ENCODE assay signal across 17 cellular contexts in the genomic region with DNA sequence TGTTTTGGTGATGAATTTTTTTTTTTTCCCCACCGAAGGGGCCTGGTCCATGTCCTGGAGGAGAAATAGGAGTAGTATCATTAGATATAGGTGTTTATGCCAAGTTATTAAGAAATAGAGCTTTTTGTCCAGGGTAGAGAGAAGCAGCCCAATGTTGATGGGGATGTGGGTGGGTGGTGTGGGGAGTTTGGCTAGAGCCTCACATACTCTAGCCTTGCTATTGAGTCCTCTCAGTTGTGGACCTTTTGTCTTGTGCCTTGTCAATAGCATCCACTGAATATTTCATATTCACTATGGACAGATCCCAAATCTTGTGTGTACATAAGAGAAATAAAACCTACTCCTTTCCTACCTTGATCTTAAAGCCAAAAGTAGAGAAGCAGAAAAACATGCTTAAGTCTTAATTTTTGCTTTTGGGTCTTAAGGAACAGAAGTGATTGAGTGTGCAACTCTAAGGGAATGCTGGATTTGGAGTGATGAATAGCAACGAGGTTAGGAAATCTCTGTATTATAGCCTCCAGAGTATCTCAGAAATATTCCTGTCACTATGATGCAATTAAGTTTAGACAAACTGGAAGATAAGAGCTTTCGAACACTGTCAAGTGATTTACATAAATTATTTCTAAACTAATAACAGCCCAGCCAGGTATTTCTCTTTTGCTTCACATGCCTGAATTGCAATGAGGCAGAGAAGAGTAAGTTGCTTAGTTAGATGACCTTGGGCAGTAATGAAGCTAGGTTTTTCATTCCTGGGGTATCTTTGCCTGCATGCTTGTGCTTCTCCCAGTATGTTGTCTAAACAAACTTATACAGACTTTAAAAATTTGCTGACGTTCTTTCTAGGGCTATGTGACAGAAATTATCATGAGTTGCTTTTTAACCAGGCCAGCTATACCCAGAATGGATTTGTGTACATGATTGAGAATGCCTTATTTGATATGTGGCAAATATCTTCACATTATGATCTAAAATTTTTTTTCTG.
DNase-seq lines count a peak whose midpoint lies in the region; ATAC-seq, FAIRE-seq and TF ChIP-seq lines count a peak whose summit lies in the region.
"Had no signal": no experiment of that assay in that cellular context is flagged by ENCODE, and none has a peak within 500 bp of the region (broad histone marks: within the 10 kb centered on the region; RNA-seq: fewer than 3 reads in every experiment).

No MANE protein-coding gene starts in this region.

- TF ChIP-seq CTCF in fibroblast of mammary gland (conservative IDR thresholded peaks at IDR 0.05; ENCODE audit: control insufficient read depth, insufficient read depth, low read depth, low read length) (no peak), mesothelial cell of epicardium (IDR thresholded peaks at IDR 0.05; ENCODE audit: unreplicated experiment) (no peak), endothelial cell (IDR thresholded peaks at IDR 0.05; ENCODE audit: unreplicated experiment) (no peak)

- peak; percentile 56 for DNase-seq in EL
- DNase-seq in SJSA1 (ENCODE audit: low read depth in 1 of 2, low spot score in 2 of 2), result no peak
- peak; percentile 48 for DNase-seq in fibroblast of mammary gland (ENCODE audit: low read depth)
- DNase-seq in mesothelial cell of epicardium (ENCODE audit: low spot score in 2 of 2, unreplicated experiment in 2 of 2), result no peak
- no peak for DNase-seq in endothelial cell (ENCODE audit: low spot score)
- DNase-seq in GM12892 (ENCODE audit: insufficient read length), result no peak
- no peak for DNase-seq in immature natural killer cell
- DNase-seq: activated CD4-positive, alpha-beta T cell treated with anti-CD3 and anti-CD28 coated beads, Interleukin-2, amount 10 ng/mL, durations not matched to agents 24 days and 14 days; activated effector memory CD4-positive, alpha-beta T cell treated with anti-CD3 and anti-CD28 coated beads, Interleukin-2, amount 50 U/mL, for 16 hours; central memory CD4-positive, alpha-beta T cell; NCI-H1105; NCI-H524; Peyer's patch; sigmoid colon; stomach had no signal

- FAIRE-seq in GM12892 (lab: Jason Lieb, UNC), result no peak

- peaks cover 56% of the 10 kb centered on the region for H3K4me1 Mint-ChIP-seq in mesothelial cell of epicardium
- H3K4me1 Mint-ChIP-seq in endothelial cell (ENCODE audit: unreplicated experiment), result peaks cover 29% of the 10 kb centered on the region
- H3K4me1 Mint-ChIP-seq in immature natural killer cell, result no peaks in the 10 kb centered on the region

- H3K27ac Mint-ChIP-seq in mesothelial cell of epicardium (peak overlapping the region; percentile 51), endothelial cell (ENCODE audit: unreplicated experiment) (no peak overlapping the region), immature natural killer cell (no peak overlapping the region)
- H3K27ac Mint-ChIP-seq: activated CD4-positive, alpha-beta T cell treated with anti-CD3 and anti-CD28 coated beads, Interleukin-2, amount 10 ng/mL, durations not matched to agents 24 days and 14 days had no signal

- 0 out of 2 replicates have a peak, but pooled peaks cover 5% of the 10 kb centered on the region for H3K36me3 ChIP-seq in SJSA1
- H3K36me3 ChIP-seq: BE2C, Peyer's patch, sigmoid colon, stomach had no signal

- no peaks in the 10 kb centered on the region for H3K9me3 ChIP-seq in SJSA1 (replicated peaks)
- H3K9me3 ChIP-seq: BE2C, Peyer's patch, sigmoid colon, stomach had no signal

- H3K9me3 Mint-ChIP-seq in mesothelial cell of epicardium (peaks cover 13% of the 10 kb centered on the region), endothelial cell (ENCODE audit: unreplicated experiment) (no peaks in the 10 kb centered on the region), immature natural killer cell (peaks cover 0 to 3% (median 0%) of the 10 kb centered on the region in 6 donors)

- ATAC-seq in GM19397 (IDR thresholded peaks at IDR 0.05; ENCODE audit: unreplicated experiment), result no peak

- H3K4me3 Mint-ChIP-seq in mesothelial cell of epicardium (no peak overlapping the region), endothelial cell (ENCODE audit: unreplicated experiment) (no peak overlapping the region), immature natural killer cell (no peak overlapping the region)
- H3K4me3 Mint-ChIP-seq: activated CD4-positive, alpha-beta T cell treated with anti-CD3 and anti-CD28 coated beads, Interleukin-2, amount 10 ng/mL, durations not matched to agents 24 days and 14 days had no signal

- no peak for TF ChIP-seq POLR2A in GM12892 (IDR thresholded peaks at IDR 0.05; ENCODE audit: low read depth, low read length)

- H3K4me3 ChIP-seq in SJSA1, result no peak overlapping the region
- H3K4me3 ChIP-seq in fibroblast of mammary gland (ENCODE audit: control insufficient read depth, low read depth, low read length), result no peak overlapping the region
- H3K4me3 ChIP-seq: Peyer's patch, sigmoid colon, stomach had no signal

- 0 out of 2 replicates have a peak overlapping the region, but pooled peaks have one; percentile 30 for H3K27ac ChIP-seq in SJSA1
- H3K27ac ChIP-seq: sigmoid colon had no signal

- no peaks in the 10 kb centered on the region for H3K27me3 ChIP-seq in SJSA1 (replicated peaks)
- H3K27me3 ChIP-seq: BE2C, Peyer's patch, sigmoid colon, stomach had no signal

- H3K27me3 Mint-ChIP-seq in mesothelial cell of epicardium (ENCODE audit: low read depth), result no peaks in the 10 kb centered on the region
- H3K27me3 Mint-ChIP-seq in endothelial cell (ENCODE audit: unreplicated experiment), result no peaks in the 10 kb centered on the region
- H3K27me3 Mint-ChIP-seq in immature natural killer cell (ENCODE audit: low read depth in 3 of 3), result peaks cover 0 to 2% (median 0%) of the 10 kb centered on the region in 3 donors
- H3K27me3 Mint-ChIP-seq: activated CD4-positive, alpha-beta T cell treated with anti-CD3 and anti-CD28 coated beads, Interleukin-2, amount 10 ng/mL, durations not matched to agents 24 days and 14 days had no signal

- H3K36me3 Mint-ChIP-seq in mesothelial cell of epicardium (peaks cover 7% of the 10 kb centered on the region), endothelial cell (ENCODE audit: low read depth, unreplicated experiment) (no peaks in the 10 kb centered on the region), immature natural killer cell (peaks cover 0 to 7% (median 0%) of the 10 kb centered on the region in 3 donors)

- H3K4me1 ChIP-seq in SJSA1 (replicated peaks), result peaks cover 28% of the 10 kb centered on the region

Comparison
In these comparisons a context has a peak if more than half of its experiments do, and no peak if none do; other contexts are left out.
1. DNase-seq: peak in EL (single experiment) and fibroblast of mammary gland (single experiment); none in SJSA1 (0 of 2), mesothelial cell of epicardium (0 of 2), endothelial cell (single experiment), GM12892 (single experiment) and immature natural killer cell (0 of 3).